Comparison of ENCODE assay signal across 8 cellular contexts in genomic region chr1:1058921-1059493, GRCh38. TPM values are rescaled to one million over a fixed set of nuclear protein-coding genes. Genes with fewer than 3 reads are reported as not detected.
DNase-seq lines count a peak whose midpoint lies in the region; ATAC-seq and TF ChIP-seq lines count a peak whose summit lies in the region.

No MANE protein-coding gene starts in this region.

- peak overlapping the region; percentile 86 to 100 (median 95) for H3K4me2 ChIP-seq in BLaER1 treated with 17β-estradiol and CSF1 and Interleukin-3, amounts not matched to agents 10 nM and 100 nM

- H3K9ac ChIP-seq in BLaER1 treated with 17β-estradiol and CSF1 and Interleukin-3, amounts not matched to agents 10 nM and 100 nM: peak overlapping the region; percentile 15 to 76 (median 67); a peak in 20 of 22 replicates

- H3K9me3 ChIP-seq in BLaER1 treated with 17β-estradiol and CSF1 and Interleukin-3, amounts not matched to agents 10 nM and 100 nM (replicated peaks in 1 of 11): no peaks in the 10 kb centered on the region
- H3K9me3 ChIP-seq in effector memory CD4-positive, alpha-beta T cell (ENCODE audit: control insufficient read depth, low read length): no peaks in the 10 kb centered on the region

- POLR2A ChIA-PET in RWPE1 (lab: Yijun Ruan, JAX; ENCODE audit: low non-redundant PET): no interaction called here

- H3K4me3 ChIP-seq in BLaER1 treated with 17β-estradiol and CSF1 and Interleukin-3, amounts not matched to agents 10 nM and 100 nM: peak overlapping the region; percentile 54 to 73 (median 60)
- H3K4me3 ChIP-seq in effector memory CD4-positive, alpha-beta T cell (ENCODE audit: insufficient read depth, low read depth, low read length, poor library complexity, severe bottlenecking): peak overlapping the region; percentile 35

- peak; percentile 32 for ATAC-seq in GM18907 (IDR thresholded peaks at IDR 0.05; ENCODE audit: unreplicated experiment)
- peak; percentile 26 for ATAC-seq in HG03097 (IDR thresholded peaks at IDR 0.05; ENCODE audit: low FRiP score, unreplicated experiment)
- ATAC-seq in natural killer cell: peak; percentile 6 to 17 (median 8)

- H3K4me1 Mint-ChIP-seq in natural killer cell: peaks cover 0 to 13% of the 10 kb centered on the region in 2 donors

- DNase-seq in RWPE1 (ENCODE audit: low spot score) (no peak), natural killer cell (no peak), C1 segment of cervical spinal cord (lab: John Stamatoyannopoulos, UW) (no peak), hippocampal formation (lab: John Stamatoyannopoulos, UW) (no peak)
- no peak for DNase-seq in effector memory CD4-positive, alpha-beta T cell

- TF ChIP-seq CTCF in RWPE1 (conservative IDR thresholded peaks at IDR 0.05; ENCODE audit: low read depth) (peak; percentile 68), natural killer cell (IDR thresholded peaks at IDR 0.05) (peak; percentile 21)

- peaks cover 7 to 33% of the 10 kb centered on the region in 2 donors for H3K27me3 Mint-ChIP-seq in natural killer cell (ENCODE audit: low read depth in 2 of 2)

- H3K27ac ChIP-seq in BLaER1 treated with 17β-estradiol and CSF1 and Interleukin-3, amounts not matched to agents 10 nM and 100 nM: peak overlapping the region in 7 of 11 experiments; percentile 39 to 63 (median 51); a peak in 11 of 22 replicates
- peak overlapping the region; percentile 25 for H3K27ac ChIP-seq in RWPE1
- H3K27ac ChIP-seq in effector memory CD4-positive, alpha-beta T cell (ENCODE audit: insufficient read depth, low read length, poor library complexity, severe bottlenecking): no peak overlapping the region

- CTCF ChIA-PET in RWPE1 (lab: Yijun Ruan, JAX): interaction anchor here (0.6 to 1.3 kb wide), 15 partner anchors 19 to 154 kb away, joined by 3 to 6 read pairs (median 3); no protein-coding TSS in a partner anchor

- peaks cover 0 to 67% (median 30%) of the 10 kb centered on the region in 11 experiments; a peak in 17 of 22 replicates for H4K20me1 ChIP-seq in BLaER1 treated with 17β-estradiol and CSF1 and Interleukin-3, amounts not matched to agents 10 nM and 100 nM

- H3K36me3 Mint-ChIP-seq in natural killer cell: no peaks in the 10 kb centered on the region

- H3K4me1 ChIP-seq in BLaER1 treated with 17β-estradiol and CSF1 and Interleukin-3, amounts not matched to agents 10 nM and 100 nM: peaks cover 43 to 65% (median 56%) of the 10 kb centered on the region in 10 experiments
- peaks cover 29% of the 10 kb centered on the region for H3K4me1 ChIP-seq in effector memory CD4-positive, alpha-beta T cell (ENCODE audit: control insufficient read depth, insufficient read depth, low read length, poor library complexity, severe bottlenecking)

- H3K4me3 Mint-ChIP-seq in natural killer cell: peak overlapping the region; percentile 68

- H3K36me3 ChIP-seq in BLaER1 treated with 17β-estradiol and CSF1 and Interleukin-3, amounts not matched to agents 10 nM and 100 nM: peaks cover 0 to 15% (median 8%) of the 10 kb centered on the region in 11 experiments; a peak in 13 of 22 replicates
- H3K36me3 ChIP-seq in effector memory CD4-positive, alpha-beta T cell (ENCODE audit: control insufficient read depth, insufficient read depth, low read length): no peaks in the 10 kb centered on the region

- no peaks in the 10 kb centered on the region for H3K9me3 Mint-ChIP-seq in natural killer cell

- peaks cover 60 to 72% (median 68%) of the 10 kb centered on the region in 11 experiments for H3K27me3 ChIP-seq in BLaER1 treated with 17β-estradiol and CSF1 and Interleukin-3, amounts not matched to agents 10 nM and 100 nM
- peaks cover 59% of the 10 kb centered on the region for H3K27me3 ChIP-seq in effector memory CD4-positive, alpha-beta T cell (replicated peaks; ENCODE audit: control insufficient read depth, insufficient read depth, low read length, poor library complexity, severe bottlenecking)

- intact Hi-C loops in natural killer cell (cut with micrococcal nuclease): no loop called here

- H3K27ac Mint-ChIP-seq in natural killer cell: peak overlapping the region in 1 of 2 donors; percentile 68

RNA-seq across cellular contexts. Expression of gene RNF223, which starts 15.1 kb away (rescaled TPM):
- not detected for total RNA-seq in natural killer cell

RNA-seq across cellular contexts. Expression of gene AGRN, which starts 39.1 kb away (rescaled TPM):
- 1 to 10 TPM; 4.1 to 5.0 (median 4.6) TPM for total RNA-seq in natural killer cell

RNA-seq across cellular contexts. Expression of gene ISG15, which starts 45.7 kb away (rescaled TPM):
- 10 to 100 TPM; 17.0 to 56.9 (median 50.2) TPM for total RNA-seq in natural killer cell

RNA-seq across cellular contexts. Expression of gene C1orf159, which starts 56.9 kb away (rescaled TPM):
- total RNA-seq in natural killer cell: 10 to 100 TPM; 19.6 to 25.1 (median 21.5) TPM

RNA-seq across cellular contexts. Expression of gene HES4, which starts 59.1 kb away (rescaled TPM):
- 10 to 100 TPM; 15.4 to 35.5 (median 28.9) TPM for total RNA-seq in natural killer cell
